ENCODE assay signal across 8 cellular contexts in the genomic region with DNA sequence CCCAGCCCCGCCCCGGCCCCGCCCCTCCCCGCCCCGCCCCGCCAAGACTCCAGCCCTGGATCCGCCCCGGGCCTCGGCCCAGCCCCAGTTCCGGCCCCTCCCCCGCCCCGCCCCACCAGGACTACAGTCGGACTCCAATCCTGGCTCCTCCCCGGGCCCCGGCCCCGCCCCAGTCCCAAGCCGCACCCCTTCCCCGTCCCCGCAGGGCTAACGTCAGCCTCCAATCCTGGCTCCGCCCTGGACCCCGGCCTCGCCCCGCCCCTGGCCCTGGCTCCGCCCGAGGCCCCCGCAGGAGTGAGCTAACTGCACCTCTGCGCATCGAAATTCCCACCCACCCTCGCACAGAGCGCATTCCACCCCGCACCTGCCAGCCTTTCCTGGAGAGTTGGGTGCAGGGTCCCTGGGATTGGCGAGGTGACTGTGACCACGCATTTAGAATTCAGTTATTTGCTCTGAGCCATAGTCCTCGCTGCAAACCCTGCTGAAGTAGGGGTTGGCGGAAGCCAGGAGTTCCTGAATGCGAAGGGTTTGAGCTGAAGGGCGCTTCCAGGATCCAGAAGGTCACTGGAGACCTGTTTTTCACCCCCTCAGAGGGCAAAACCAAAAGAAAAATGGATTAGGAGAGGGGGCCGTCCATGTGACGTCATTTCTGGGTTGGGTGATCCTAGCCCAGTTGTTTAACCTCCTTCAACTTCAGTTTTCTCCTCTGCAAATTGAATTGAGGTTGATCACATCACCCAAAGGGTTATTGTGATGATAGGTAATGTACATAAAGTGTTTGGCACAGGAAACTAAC. TPM values are rescaled to one million over a fixed set of nuclear protein-coding genes. Genes with fewer than 3 reads are reported as not detected.
DNase-seq lines count a peak whose midpoint lies in the region; ATAC-seq, FAIRE-seq and TF ChIP-seq lines count a peak whose summit lies in the region.

No MANE protein-coding gene starts in this region.

- no peaks in the 10 kb centered on the region for H3K9me3 ChIP-seq in smooth muscle cell (replicated peaks; ENCODE audit: low read depth)

- H4K20me1 ChIP-seq in smooth muscle cell (ENCODE audit: low read depth) = no peaks in the 10 kb centered on the region

- H3K27me3 Mint-ChIP-seq in immature natural killer cell (ENCODE audit: low read depth in 3 of 3) = peaks cover 5 to 17% (median 10%) of the 10 kb centered on the region in 3 donors

- H3K4me1 ChIP-seq in ACC112 (ENCODE audit: control insufficient read depth, insufficient read depth, low read length, unreplicated experiment) (peaks cover 11% of the 10 kb centered on the region), smooth muscle cell (ENCODE audit: low read depth) (peaks cover 15% of the 10 kb centered on the region)

- no peaks in the 10 kb centered on the region for H3K36me3 ChIP-seq in ACC112 (ENCODE audit: insufficient read depth, low read length)
- peaks cover 4% of the 10 kb centered on the region for H3K36me3 ChIP-seq in bronchial epithelial cell (ENCODE audit: control insufficient read depth, insufficient read depth, low read length)
- no peaks in the 10 kb centered on the region for H3K36me3 ChIP-seq in smooth muscle cell (ENCODE audit: low read depth)

- H3K9ac ChIP-seq in smooth muscle cell (ENCODE audit: low read depth) = peak overlapping the region; percentile 61

- H3K27ac Mint-ChIP-seq in immature natural killer cell = peak overlapping the region; percentile 77 to 90 (median 84)

- H3F3A ChIP-seq in smooth muscle cell (ENCODE audit: low read depth) = peaks cover 8% of the 10 kb centered on the region

- H3K27me3 ChIP-seq in ACC112 (ENCODE audit: insufficient read depth, low read length) (no peaks in the 10 kb centered on the region), bronchial epithelial cell (ENCODE audit: control insufficient read depth, insufficient read depth, low read length) (no peaks in the 10 kb centered on the region), smooth muscle cell (ENCODE audit: low read depth) (no peaks in the 10 kb centered on the region)

- peaks cover 51% of the 10 kb centered on the region in 2 donors for H3K4me1 Mint-ChIP-seq in immature natural killer cell

- DNase-seq in NCI-H2171 treated with DMSO at 0.1 percent for 48 hours (lab: John Stamatoyannopoulos, UW) (peak; percentile 94), bronchial epithelial cell (ENCODE audit: low read depth) (peak; percentile 75), immature natural killer cell (peak; percentile 89 to 93 (median 91)), smooth muscle cell (lab: John Stamatoyannopoulos, UW; ENCODE audit: unreplicated experiment) (peak; percentile 93)

- H3K79me2 ChIP-seq in ACC112 (ENCODE audit: control insufficient read depth, insufficient read depth, low read length, unreplicated experiment) = no peaks in the 10 kb centered on the region
- H3K79me2 ChIP-seq in smooth muscle cell (ENCODE audit: low read depth) = no peaks in the 10 kb centered on the region

- H2AFZ ChIP-seq in ACC112 (ENCODE audit: low read length, unreplicated experiment) (peak overlapping the region; percentile 99), smooth muscle cell (ENCODE audit: low read depth) (peak overlapping the region; percentile 86)

- H3K36me3 Mint-ChIP-seq in immature natural killer cell = peaks cover 0 to 5% (median 4%) of the 10 kb centered on the region in 3 donors

- 8% methylated on average over 31 of the region's 40 CpGs for WGBS in smooth muscle cell (ENCODE audit: low lambda C conversion rate)

- H3K4me3 ChIP-seq in ACC112 (ENCODE audit: low read depth, low read length) (peak overlapping the region; percentile 89), WI38 (ENCODE audit: low read depth, low read length) (peak overlapping the region; percentile 61), bronchial epithelial cell (ENCODE audit: low read depth, low read length) (peak overlapping the region; percentile 31), smooth muscle cell (peak overlapping the region; percentile 52)

- H3K4me3 Mint-ChIP-seq in immature natural killer cell = peak overlapping the region; percentile 69 to 83 (median 72)

- H3K9me3 Mint-ChIP-seq in immature natural killer cell = no peaks in the 10 kb centered on the region

- H3K27ac ChIP-seq in ACC112 (ENCODE audit: low read depth, low read length) = no peak overlapping the region
- H3K27ac ChIP-seq in smooth muscle cell (ENCODE audit: low read depth) = peak overlapping the region; percentile 2

- no peak for FAIRE-seq in bronchial epithelial cell (lab: Jason Lieb, UNC)

- peak overlapping the region; percentile 87 for H3K4me2 ChIP-seq in smooth muscle cell

- TF ChIP-seq CTCF in WI38 (IDR thresholded peaks at IDR 0.05; ENCODE audit: low read depth, low read length) (no peak), bronchial epithelial cell (IDR thresholded peaks at IDR 0.05; ENCODE audit: insufficient read depth, low read length, severe bottlenecking) (no peak), smooth muscle cell (IDR thresholded peaks at IDR 0.05; ENCODE audit: borderline replicate concordance, insufficient read depth, poor library complexity, severe bottlenecking) (no peak)

- ATAC-seq in GM18870 (IDR thresholded peaks at IDR 0.05; ENCODE audit: unreplicated experiment) = peak; percentile 61
- ATAC-seq in HG03103 (IDR thresholded peaks at IDR 0.05; ENCODE audit: low read depth, unreplicated experiment) = peak; percentile 64

RNA-seq across cellular contexts. Expression of a gene that starts 0.6 kb away (rescaled TPM):
- total RNA-seq in bronchial epithelial cell = 42.6 and 57.0 TPM in 2 replicates
- 10 to 100 TPM; 29.1 to 57.4 (median 40.5) TPM for polyA plus RNA-seq in immature natural killer cell
- total RNA-seq in smooth muscle cell = 17.3 and 20.8 TPM in 2 replicates
- 30.2 and 35.5 TPM in 2 replicates for polyA plus RNA-seq in smooth muscle cell

RNA-seq across cellular contexts. Expression of a gene that starts 16.5 kb away (rescaled TPM):
- not detected in 2 replicates for total RNA-seq in bronchial epithelial cell
- not detected for polyA plus RNA-seq in immature natural killer cell
- total RNA-seq in smooth muscle cell = not detected in 2 replicates
- 0.07 TPM in 1 of 2 replicates, not detected in the other for polyA plus RNA-seq in smooth muscle cell

RNA-seq across cellular contexts. Expression of a gene that starts 17.7 kb away (rescaled TPM):
- total RNA-seq in bronchial epithelial cell (under 0.01 and 0.13 TPM in 2 replicates), smooth muscle cell (not detected in 2 replicates)
- polyA plus RNA-seq in immature natural killer cell (not detected), smooth muscle cell (not detected in 2 replicates)

RNA-seq across cellular contexts. Expression of a gene that starts 29.1 kb away (rescaled TPM):
- total RNA-seq in bronchial epithelial cell (not detected in 2 replicates), smooth muscle cell (not detected in 2 replicates)
- polyA plus RNA-seq in immature natural killer cell (not detected), smooth muscle cell (not detected in 2 replicates)

RNA-seq across cellular contexts. Expression of a gene that starts 52.4 kb away (rescaled TPM):
- total RNA-seq in bronchial epithelial cell (not detected in 2 replicates), smooth muscle cell (not detected in 2 replicates)
- polyA plus RNA-seq in immature natural killer cell (not detected), smooth muscle cell (not detected in 2 replicates)

Comparison
In these comparisons a context has a peak if more than half of its experiments do, and no peak if none do; other contexts are left out.
1. H3K4me3 ChIP-seq: peak in every context shown above with its lines; median percentile 89 in ACC112; 61 in WI38; 52 in smooth muscle cell; 31 in bronchial epithelial cell.